ENCODE assay signal across 9 cellular contexts in the genomic region with DNA sequence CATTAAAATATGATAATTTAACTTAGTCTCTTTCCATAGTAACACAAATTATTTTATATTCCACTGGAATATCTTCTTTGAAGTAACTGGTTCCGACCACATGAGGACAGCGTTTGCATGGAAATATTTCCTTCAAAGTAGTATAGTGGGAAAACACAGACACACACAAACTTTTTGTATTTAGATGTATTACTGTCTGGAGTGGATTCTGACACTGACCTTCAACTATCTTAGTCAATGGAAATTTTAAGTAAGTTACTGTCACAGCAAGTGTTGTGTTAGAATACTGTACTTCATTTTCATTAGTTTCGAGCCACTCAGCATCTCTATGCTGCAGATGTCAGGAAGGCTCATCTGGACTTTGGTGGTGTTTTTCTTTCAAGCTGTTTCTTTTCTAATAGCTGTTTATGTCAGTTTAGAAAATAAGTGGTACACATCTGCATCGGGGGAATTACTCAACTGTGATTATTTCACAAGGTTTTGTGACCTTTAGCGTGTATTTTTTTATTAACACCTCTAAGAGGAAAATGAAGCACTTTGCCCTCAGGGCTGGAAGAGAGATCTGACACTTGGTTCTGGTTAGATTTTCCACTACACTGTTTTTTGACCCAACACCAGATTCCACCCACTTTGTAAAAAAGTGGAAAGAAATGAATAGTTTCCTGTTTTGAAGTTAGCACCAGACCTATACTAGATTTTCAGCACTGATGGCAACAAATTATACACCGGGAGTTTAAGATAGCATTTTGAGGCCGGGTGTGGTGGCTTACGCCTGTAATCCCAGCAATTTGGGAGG. TPM values are rescaled to one million over a fixed set of nuclear protein-coding genes. Genes with fewer than 3 reads are reported as not detected.
DNase-seq lines count a peak whose midpoint lies in the region; ATAC-seq and TF ChIP-seq lines count a peak whose summit lies in the region.
"Had no signal": no experiment of that assay in that cellular context is flagged by ENCODE, and none has a peak within 500 bp of the region (broad histone marks: within the 10 kb centered on the region; RNA-seq: fewer than 3 reads in every experiment).

No MANE protein-coding gene starts in this region.

- H3K9me3 ChIP-seq in Panc1 (ENCODE audit: control insufficient read depth, insufficient read depth, low read depth, low read length) (no peaks in the 10 kb centered on the region), suprapubic skin (no peaks in the 10 kb centered on the region), Peyer's patch (no peaks in the 10 kb centered on the region)

- DNase-seq in NCI-H2227 (lab: John Stamatoyannopoulos, UW; ENCODE audit: unreplicated experiment) (peak; percentile 23), NCI-H2227 treated with DMSO at 0.1 percent for 48 hours (lab: John Stamatoyannopoulos, UW) (no peak), Panc1 (ENCODE audit: low read depth, low spot score) (no peak), fibroblast of pulmonary artery (ENCODE audit: low read depth) (peak; percentile 66), suprapubic skin (ENCODE audit: low spot score in 2 of 2) (no peak), NCI-H2029 treated with DMSO at 0.1 percent for 48 hours (lab: John Stamatoyannopoulos, UW) (no peak), Peyer's patch (no peak)

- H3K4me3 ChIP-seq in Panc1 (ENCODE audit: low read depth in 2 of 2, low read length in 2 of 2) (no peak overlapping the region), fibroblast of pulmonary artery (replicated peaks; ENCODE audit: low read depth, low read length) (no peak overlapping the region), suprapubic skin (no peak overlapping the region), Peyer's patch (no peak overlapping the region)

- ATAC-seq in Panc1 = peak; percentile 53; the same call in 1 of the 2 replicates
- ATAC-seq in HG03025 (IDR thresholded peaks at IDR 0.05; ENCODE audit: low FRiP score, unreplicated experiment) = no peak

- BruUV-seq in Panc1 (replicated peaks; lab: Mats Ljungman, UMichigan) = no TSS peak

- TF ChIP-seq CTCF in Panc1 (IDR thresholded peaks at IDR 0.05) (peak; percentile 71; the same call in 1 of the 2 replicates), fibroblast of pulmonary artery (IDR thresholded peaks at IDR 0.05; ENCODE audit: low read length, missing control alignments) (peak; percentile 70), suprapubic skin (IDR thresholded peaks at IDR 0.05) (peak; percentile 18 to 24), Peyer's patch (IDR thresholded peaks at IDR 0.05) (peak in 3 of 6 experiments; percentile 16 to 40 (median 19))

- H3K4me1 ChIP-seq in Panc1 (ENCODE audit: control insufficient read depth, insufficient read depth, low read length) = no peaks in the 10 kb centered on the region
- H3K4me1 ChIP-seq in suprapubic skin = no peaks in the 10 kb centered on the region
- H3K4me1 ChIP-seq in Peyer's patch = no peaks in the 10 kb centered on the region

- H3K27me3 ChIP-seq in Panc1 (ENCODE audit: control insufficient read depth, insufficient read depth, low read length) = peaks cover 10% of the 10 kb centered on the region
- no peaks in the 10 kb centered on the region for H3K27me3 ChIP-seq in suprapubic skin
- no peaks in the 10 kb centered on the region for H3K27me3 ChIP-seq in Peyer's patch

- 58% methylated on average over 8 of the region's 8 CpGs for WGBS in suprapubic skin

- no peak overlapping the region for H3K27ac ChIP-seq in Panc1 (ENCODE audit: low read length)
- no peak overlapping the region for H3K27ac ChIP-seq in suprapubic skin
- H3K27ac ChIP-seq in Peyer's patch = no peak overlapping the region
- H3K27ac ChIP-seq: KMS-11 had no signal

- no peak for TF ChIP-seq POLR2A in suprapubic skin (IDR thresholded peaks at IDR 0.05)
- TF ChIP-seq POLR2A in Peyer's patch (IDR thresholded peaks at IDR 0.05) = no peak

- intact Hi-C loops in Panc1 (cut with micrococcal nuclease; ENCODE audit: unreplicated experiment) = loop anchor here (2.0 kb wide), 1 partner anchor 330 kb away; no protein-coding TSS in a partner anchor

- in situ Hi-C loops in Panc1 (cut with HindIII; ENCODE audit: low pct_unique_long_range_greater_than_20kb, low sequenced_read_pairs) = no loop called here

- CTCF ChIA-PET in Panc1 (lab: Charles Lee) = no interaction called here

- TF ChIP-seq EP300 in suprapubic skin (IDR thresholded peaks at IDR 0.05) = no peak

- POLR2A ChIA-PET in Panc1 (lab: Charles Lee) = no interaction called here

- H3K36me3 ChIP-seq in Panc1 (ENCODE audit: control insufficient read depth, insufficient read depth, low read length) = no peaks in the 10 kb centered on the region
- H3K36me3 ChIP-seq in suprapubic skin = no peaks in the 10 kb centered on the region
- no peaks in the 10 kb centered on the region for H3K36me3 ChIP-seq in Peyer's patch

RNA-seq across cellular contexts. Expression of a gene that starts 18.9 kb away (rescaled TPM):
- 33.3 TPM for total RNA-seq in Panc1 (2021; ENCODE audit: unreplicated experiment)
- polyA plus RNA-seq in Panc1 (2012; ENCODE audit: insufficient read length) = 15.2 TPM
- total RNA-seq in suprapubic skin = 100 to 1,000 TPM in 1 of 4 donors, 10 to 100 TPM in 3; 30.4 to 152 (median 46.8) TPM
- 100 to 1,000 TPM in 1 of 4 donors, 10 to 100 TPM in 3; 43.3 to 125 (median 49.3) TPM for total RNA-seq in Peyer's patch

Comparison
In these comparisons a context has a peak if more than half of its experiments do, and no peak if none do; other contexts are left out.
1. DNase-seq: peak in NCI-H2227 (single experiment) and fibroblast of pulmonary artery (single experiment); none in NCI-H2227 treated with DMSO at 0.1 percent for 48 hours (single experiment), Panc1 (single experiment), suprapubic skin (0 of 2), NCI-H2029 treated with DMSO at 0.1 percent for 48 hours (single experiment) and Peyer's patch (0 of 3).